In genomic region chr10:78623577-78624215, GRCh38 we compare ENCODE assay signal across 8 cellular contexts.
DNase-seq lines count a peak whose midpoint lies in the region; ATAC-seq, FAIRE-seq and TF ChIP-seq lines count a peak whose summit lies in the region.
"Had no signal": no experiment of that assay in that cellular context is flagged by ENCODE, and none has a peak within 500 bp of the region (broad histone marks: within the 10 kb centered on the region; RNA-seq: fewer than 3 reads in every experiment).

No MANE protein-coding gene starts in this region.

- no peaks in the 10 kb centered on the region for H3K9me3 Mint-ChIP-seq in nephron progenitor cell
- H3K9me3 Mint-ChIP-seq in activated T-helper 2 cell treated with anti-CD3 and anti-CD28 coated beads, Interferon-gamma antibody, Interleukin-2, Interleukin-4, amounts not matched to agents 10 μg/mL and 5 μg/mL and 100 μg/mL, durations not matched to agents 14 hours and 24 hours and 36 hours, result no peaks in the 10 kb centered on the region

- H3K27ac Mint-ChIP-seq in nephron progenitor cell, result no peak overlapping the region
- H3K27ac Mint-ChIP-seq in activated T-helper 2 cell treated with anti-CD3 and anti-CD28 coated beads, Interferon-gamma antibody, Interleukin-2, Interleukin-4, amounts not matched to agents 10 μg/mL and 5 μg/mL and 100 μg/mL, durations not matched to agents 14 hours and 24 hours and 36 hours, result no peak overlapping the region

- intact Hi-C loops in pancreas (cut with DNase I), result no loop called here
- intact Hi-C loops in activated T-helper 2 cell treated with anti-CD3 and anti-CD28 coated beads, Interferon-gamma antibody, Interleukin-2, Interleukin-4, amounts not matched to agents 10 μg/mL and 5 μg/mL and 100 μg/mL, durations not matched to agents 14 hours and 24 hours and 36 hours (cut with micrococcal nuclease), result no loop called here

- no peaks in the 10 kb centered on the region for H3K27me3 ChIP-seq in pancreas

- DNase-seq in GM04503 (ENCODE audit: low read depth), result peak; percentile 56
- peak; percentile 4 for DNase-seq in MV-4-11 (lab: John Stamatoyannopoulos, UW)
- DNase-seq in pancreas, result peak in 2 of 6 donors; percentile 19 to 31
- DNase-seq in nephron progenitor cell, result no peak
- DNase-seq in activated T-helper 2 cell treated with anti-CD3 and anti-CD28 coated beads, Interferon-gamma antibody, Interleukin-2, Interleukin-4, amounts not matched to agents 10 μg/mL and 5 μg/mL and 100 μg/mL, durations not matched to agents 14 hours and 24 hours and 36 hours (ENCODE audit: low spot score), result no peak
- DNase-seq: stimulated activated CD4-positive, alpha-beta T cell treated with anti-CD3 and anti-CD28 coated beads, Interleukin-12 subunit alpha, Interleukin-12 subunit beta, amount 100 ng/mL, for 4 hours had no signal

- ATAC-seq in pancreas, result peak; percentile 68 to 90 (median 84)
- ATAC-seq in HG03139 (IDR thresholded peaks at IDR 0.05; ENCODE audit: unreplicated experiment), result no peak

- H3K9me3 ChIP-seq in pancreas, result no peaks in the 10 kb centered on the region

- WGBS in pancreas, 2 donors, result 35 to 36% methylated on average over 4 of the region's 4 CpGs

- H3K4me1 Mint-ChIP-seq in nephron progenitor cell, result peaks cover 65% of the 10 kb centered on the region
- peaks cover 7% of the 10 kb centered on the region for H3K4me1 Mint-ChIP-seq in activated T-helper 2 cell treated with anti-CD3 and anti-CD28 coated beads, Interferon-gamma antibody, Interleukin-2, Interleukin-4, amounts not matched to agents 10 μg/mL and 5 μg/mL and 100 μg/mL, durations not matched to agents 14 hours and 24 hours and 36 hours (ENCODE audit: low read depth)

- H3K4me1 ChIP-seq in pancreas, result peaks cover 0 to 23% (median 4%) of the 10 kb centered on the region in 3 donors

- no peaks in the 10 kb centered on the region for H3K36me3 Mint-ChIP-seq in nephron progenitor cell (ENCODE audit: low read depth)
- H3K36me3 Mint-ChIP-seq in activated T-helper 2 cell treated with anti-CD3 and anti-CD28 coated beads, Interferon-gamma antibody, Interleukin-2, Interleukin-4, amounts not matched to agents 10 μg/mL and 5 μg/mL and 100 μg/mL, durations not matched to agents 14 hours and 24 hours and 36 hours (ENCODE audit: low read depth), result no peaks in the 10 kb centered on the region

- H3K36me3 ChIP-seq in pancreas, result no peaks in the 10 kb centered on the region

- H3K27ac ChIP-seq in pancreas, result peak overlapping the region in 2 of 4 donors; percentile 50 to 57

- TF ChIP-seq CTCF in pancreas (IDR thresholded peaks at IDR 0.05) (no peak), nephron progenitor cell (IDR thresholded peaks at IDR 0.05) (no peak)

- no peak overlapping the region for H3K4me3 ChIP-seq in pancreas

- FAIRE-seq in colon (lab: Jason Lieb, UNC) (peak; percentile 49), pancreas (lab: Jason Lieb, UNC) (peak; percentile 63)

- H3K4me3 Mint-ChIP-seq in nephron progenitor cell, result no peak overlapping the region
- H3K4me3 Mint-ChIP-seq in activated T-helper 2 cell treated with anti-CD3 and anti-CD28 coated beads, Interferon-gamma antibody, Interleukin-2, Interleukin-4, amounts not matched to agents 10 μg/mL and 5 μg/mL and 100 μg/mL, durations not matched to agents 14 hours and 24 hours and 36 hours (ENCODE audit: low read depth), result no peak overlapping the region

- H3K27me3 Mint-ChIP-seq in nephron progenitor cell (ENCODE audit: low read depth, poor library complexity), result peaks cover 7% of the 10 kb centered on the region
- H3K27me3 Mint-ChIP-seq in activated T-helper 2 cell treated with anti-CD3 and anti-CD28 coated beads, Interferon-gamma antibody, Interleukin-2, Interleukin-4, amounts not matched to agents 10 μg/mL and 5 μg/mL and 100 μg/mL, durations not matched to agents 14 hours and 24 hours and 36 hours (ENCODE audit: low read depth), result peaks cover 1% of the 10 kb centered on the region

Comparison
In these comparisons a context has a peak if more than half of its experiments do, and no peak if none do; other contexts are left out.
1. DNase-seq: peak in GM04503 (single experiment) and MV-4-11 (single experiment); none in nephron progenitor cell (single experiment) and activated T-helper 2 cell treated with anti-CD3 and anti-CD28 coated beads, Interferon-gamma antibody, Interleukin-2, Interleukin-4, amounts not matched to agents 10 μg/mL and 5 μg/mL and 100 μg/mL, durations not matched to agents 14 hours and 24 hours and 36 hours (single experiment).